ENCODE assay signal across 10 cellular contexts in the genomic region with DNA sequence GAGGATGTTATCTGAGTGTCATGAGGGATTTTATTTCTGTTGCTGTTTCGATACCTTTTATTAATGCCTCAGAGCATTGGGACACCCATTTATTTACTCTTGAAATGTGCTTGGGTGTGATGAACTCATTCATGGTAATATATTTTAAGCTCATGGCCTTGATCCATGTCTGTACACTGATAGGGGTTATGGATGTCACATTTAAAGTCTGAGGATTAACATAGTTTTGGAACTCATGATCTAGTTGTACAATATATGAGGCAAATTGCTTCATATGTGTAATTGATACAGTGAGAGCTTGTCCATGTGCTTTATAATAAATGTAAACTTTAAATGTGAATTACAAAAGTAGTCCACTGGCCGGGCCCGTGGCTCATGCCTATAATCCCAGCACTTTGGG. TPM values are rescaled to one million over a fixed set of nuclear protein-coding genes. Genes with fewer than 3 reads are reported as not detected.
DNase-seq lines count a peak whose midpoint lies in the region; ATAC-seq and TF ChIP-seq lines count a peak whose summit lies in the region.
"Had no signal": no experiment of that assay in that cellular context is flagged by ENCODE, and none has a peak within 500 bp of the region (broad histone marks: within the 10 kb centered on the region; RNA-seq: fewer than 3 reads in every experiment).

No MANE protein-coding gene starts in this region.

- no peak overlapping the region for H3K27ac ChIP-seq in CD4-positive, alpha-beta T cell (ENCODE audit: low read depth, low read length)
- no peak overlapping the region for H3K27ac ChIP-seq in MM.1S (ENCODE audit: low read length)
- H3K27ac ChIP-seq in neural progenitor cell = no peak overlapping the region
- peak overlapping the region in 1 of 2 donors; percentile 97 for H3K27ac ChIP-seq in left lung

- H3F3A ChIP-seq in MM.1S (ENCODE audit: insufficient read depth, low read length) (peaks cover 3% of the 10 kb centered on the region; the same call in 1 of the 2 replicates), neural progenitor cell (ENCODE audit: low read depth) (peaks cover 13% of the 10 kb centered on the region)

- POLR2A ChIA-PET in CD4-positive, alpha-beta T cell (lab: Charles Lee) = no interaction called here

- H4K20me1 ChIP-seq in MM.1S (ENCODE audit: insufficient read depth, low read length) (peaks cover 21% of the 10 kb centered on the region), neural progenitor cell (ENCODE audit: low read depth) (peaks cover 42% of the 10 kb centered on the region)

- H3K9ac ChIP-seq in MM.1S (ENCODE audit: low read length) (no peak overlapping the region), neural progenitor cell (no peak overlapping the region)

- no peak for TF ChIP-seq CTCF in CD4-positive, alpha-beta T cell (IDR thresholded peaks at IDR 0.05)
- TF ChIP-seq CTCF in MM.1S (IDR thresholded peaks at IDR 0.05; ENCODE audit: low read length) (no peak), neural progenitor cell (IDR thresholded peaks at IDR 0.05) (no peak), left lung (IDR thresholded peaks at IDR 0.05) (no peak)

- no peak for ATAC-seq in CD4-positive, alpha-beta T cell (ENCODE audit: poor library complexity)
- no peak for ATAC-seq in effector memory CD8-positive, alpha-beta T cell (replicated peaks)
- ATAC-seq in HG02973 (IDR thresholded peaks at IDR 0.05; ENCODE audit: unreplicated experiment) (no peak), GM18867 (IDR thresholded peaks at IDR 0.05; ENCODE audit: unreplicated experiment) (no peak), left lung (no peak)

- no peaks in the 10 kb centered on the region for H3K27me3 ChIP-seq in CD4-positive, alpha-beta T cell (ENCODE audit: control insufficient read depth, insufficient read depth, low read length)
- H3K27me3 ChIP-seq in MM.1S (replicated peaks; ENCODE audit: insufficient read depth, low read length) (no peaks in the 10 kb centered on the region), neural progenitor cell (no peaks in the 10 kb centered on the region), left lung (no peaks in the 10 kb centered on the region)

- CTCF ChIA-PET in CD4-positive, alpha-beta T cell (lab: Charles Lee) = no interaction called here

- peaks cover 46% of the 10 kb centered on the region for H3K4me1 Mint-ChIP-seq in CD4-positive, alpha-beta T cell (ENCODE audit: low read depth)
- peaks cover 25 to 34% of the 10 kb centered on the region in 2 donors for H3K4me1 Mint-ChIP-seq in effector memory CD8-positive, alpha-beta T cell (ENCODE audit: low read depth in 2 of 2)
- peaks cover 28% of the 10 kb centered on the region for H3K4me1 Mint-ChIP-seq in neural progenitor cell

- H3K4me1 ChIP-seq in MM.1S (ENCODE audit: low read length) (peaks cover 8% of the 10 kb centered on the region; the same call in 1 of the 2 replicates), neural progenitor cell (peaks cover 6% of the 10 kb centered on the region), left lung (peaks cover 10 to 49% of the 10 kb centered on the region in 2 donors)

- peak overlapping the region; percentile 84 for H3K4me2 ChIP-seq in MM.1S (ENCODE audit: low read depth, low read length)
- H3K4me2 ChIP-seq in neural progenitor cell = peak overlapping the region; percentile 78

- DNase-seq in CD4-positive, alpha-beta T cell = no peak
- DNase-seq in MM.1S = no peak
- DNase-seq in effector memory CD8-positive, alpha-beta T cell = no peak
- DNase-seq in neural progenitor cell (ENCODE audit: low spot score) = no peak
- DNase-seq in T1000 (lab: John Stamatoyannopoulos, UW) = no peak
- DNase-seq in left lung = no peak
- DNase-seq: NCI-H1092 treated with DMSO at 0.1 percent for 48 hours; stimulated activated CD4-positive, alpha-beta T cell treated with anti-CD3 and anti-CD28 coated beads, Interleukin-4, amount 100 ng/mL, for 1 hour had no signal

- H3K36me3 ChIP-seq in MM.1S (replicated peaks; ENCODE audit: insufficient read depth, low read length) (no peaks in the 10 kb centered on the region), neural progenitor cell (no peaks in the 10 kb centered on the region), left lung (no peaks in the 10 kb centered on the region)

- H3K27me3 Mint-ChIP-seq in CD4-positive, alpha-beta T cell = no peaks in the 10 kb centered on the region
- H3K27me3 Mint-ChIP-seq in effector memory CD8-positive, alpha-beta T cell = no peaks in the 10 kb centered on the region
- peaks cover 8% of the 10 kb centered on the region for H3K27me3 Mint-ChIP-seq in neural progenitor cell (ENCODE audit: insufficient read depth, low read depth)

- H3K9me2 ChIP-seq in MM.1S (replicated peaks; ENCODE audit: insufficient read depth, low read length) = no peaks in the 10 kb centered on the region

- H3K27ac Mint-ChIP-seq in CD4-positive, alpha-beta T cell = peak overlapping the region; percentile 97
- peak overlapping the region; percentile 95 to 96 for H3K27ac Mint-ChIP-seq in effector memory CD8-positive, alpha-beta T cell
- no peak overlapping the region for H3K27ac Mint-ChIP-seq in neural progenitor cell

- intact Hi-C loops in CD4-positive, alpha-beta T cell (cut with DNase I, micrococcal nuclease) = loop anchor here (5.0 to 10.0 kb wide), 8 partner anchors 172 to 1912 kb away; a partner anchor contains a TSS
- intact Hi-C loops in left lung (cut with DNase I) = no loop called here

- H3K36me3 Mint-ChIP-seq in CD4-positive, alpha-beta T cell (ENCODE audit: low read depth) = peaks cover 18% of the 10 kb centered on the region
- peaks cover 14% of the 10 kb centered on the region for H3K36me3 Mint-ChIP-seq in effector memory CD8-positive, alpha-beta T cell (ENCODE audit: insufficient read depth)
- peaks cover 5% of the 10 kb centered on the region for H3K36me3 Mint-ChIP-seq in neural progenitor cell

- H2AFZ ChIP-seq in MM.1S (ENCODE audit: low read length) = no peak overlapping the region
- no peak overlapping the region for H2AFZ ChIP-seq in neural progenitor cell (replicated peaks)

- no peaks in the 10 kb centered on the region for H3K9me3 Mint-ChIP-seq in CD4-positive, alpha-beta T cell
- H3K9me3 Mint-ChIP-seq in effector memory CD8-positive, alpha-beta T cell = no peaks in the 10 kb centered on the region
- H3K9me3 Mint-ChIP-seq in neural progenitor cell = no peaks in the 10 kb centered on the region

- peak overlapping the region; percentile 97 for H3K4me3 Mint-ChIP-seq in CD4-positive, alpha-beta T cell
- peak overlapping the region; percentile 89 to 92 for H3K4me3 Mint-ChIP-seq in effector memory CD8-positive, alpha-beta T cell
- peak overlapping the region; percentile 99 for H3K4me3 Mint-ChIP-seq in neural progenitor cell

- no peak overlapping the region for H3K4me3 ChIP-seq in MM.1S (ENCODE audit: low read length)
- H3K4me3 ChIP-seq in neural progenitor cell = peak overlapping the region; percentile 88
- H3K4me3 ChIP-seq in left lung = no peak overlapping the region

- peaks cover 64% of the 10 kb centered on the region for H3K79me2 ChIP-seq in MM.1S (ENCODE audit: low read length)
- peaks cover 77% of the 10 kb centered on the region for H3K79me2 ChIP-seq in neural progenitor cell (ENCODE audit: low read depth)

- H3K9me3 ChIP-seq in CD4-positive, alpha-beta T cell (ENCODE audit: control insufficient read depth, low read length) = no peaks in the 10 kb centered on the region
- H3K9me3 ChIP-seq in MM.1S (replicated peaks; ENCODE audit: insufficient read depth, low read length) = no peaks in the 10 kb centered on the region
- H3K9me3 ChIP-seq in neural progenitor cell (ENCODE audit: low read depth) = no peaks in the 10 kb centered on the region
- no peaks in the 10 kb centered on the region for H3K9me3 ChIP-seq in left lung

RNA-seq across cellular contexts. Expression of a gene that starts 23.0 kb away (rescaled TPM):
- 10 to 100 TPM; 21.2 to 22.2 TPM for total RNA-seq in CD4-positive, alpha-beta T cell
- 16.8 and 21.8 TPM in 2 replicates for total RNA-seq in neural progenitor cell (ENCODE audit: low replicate concordance)
- total RNA-seq in left lung = 10 to 100 TPM; 15.3 to 15.5 TPM

Comparison
In these comparisons a context has a peak if more than half of its experiments do, and no peak if none do; other contexts are left out.
1. intact Hi-C loops: an anchor here in CD4-positive, alpha-beta T cell (5.0 to 10.0 kb wide); none called in left lung.